Comparison of ENCODE assay signal across 10 cellular contexts in genomic region chr9:130741831-130742449, GRCh38. TPM values are rescaled to one million over a fixed set of nuclear protein-coding genes. Genes with fewer than 3 reads are reported as not detected.
DNase-seq lines count a peak whose midpoint lies in the region; ATAC-seq and TF ChIP-seq lines count a peak whose summit lies in the region.
"Had no signal": no experiment of that assay in that cellular context is flagged by ENCODE, and none has a peak within 500 bp of the region (broad histone marks: within the 10 kb centered on the region; RNA-seq: fewer than 3 reads in every experiment).

No MANE protein-coding gene starts in this region.

- H3K27ac Mint-ChIP-seq in activated T-cell treated with anti-CD3 and anti-CD28 coated beads, Interleukin-2, amount 50 U/mL, for 24 hours, result peak overlapping the region; percentile 40

- 82 to 92% methylated on average over 7 of the region's 7 CpGs for WGBS in body of pancreas, 2 donors

- intact Hi-C loops in body of pancreas (cut with DNase I), result no loop called here

- peak; percentile 96 for ATAC-seq in stimulated activated naive CD8-positive, alpha-beta T cell treated with anti-CD3 and anti-CD28 coated beads, Interleukin-15, Interleukin-2, amounts not matched to agents 100 U/mL and 50 U/mL, for 24 hours
- no peak for ATAC-seq in GM18505 (IDR thresholded peaks at IDR 0.05; ENCODE audit: unreplicated experiment)
- ATAC-seq in GM21381 (IDR thresholded peaks at IDR 0.05; ENCODE audit: unreplicated experiment), result no peak
- ATAC-seq in body of pancreas, result no peak

- H3K27me3 ChIP-seq in body of pancreas, result no peaks in the 10 kb centered on the region

- TF ChIP-seq POLR2A in GM18505 (IDR thresholded peaks at IDR 0.05; ENCODE audit: borderline replicate concordance, extremely low read depth, insufficient read depth, insufficient read length) (no peak), body of pancreas (IDR thresholded peaks at IDR 0.05) (no peak)

- TF ChIP-seq CTCF in body of pancreas (IDR thresholded peaks at IDR 0.05), result no peak

- peaks cover 17% of the 10 kb centered on the region for H3K4me1 ChIP-seq in body of pancreas

- H3K9me3 Mint-ChIP-seq in activated T-cell treated with anti-CD3 and anti-CD28 coated beads, Interleukin-2, amount 50 U/mL, for 24 hours, result no peaks in the 10 kb centered on the region

- H3K4me1 Mint-ChIP-seq in activated T-cell treated with anti-CD3 and anti-CD28 coated beads, Interleukin-2, amount 50 U/mL, for 24 hours (ENCODE audit: low read depth), result peaks cover 13% of the 10 kb centered on the region

- H3K36me3 Mint-ChIP-seq in activated T-cell treated with anti-CD3 and anti-CD28 coated beads, Interleukin-2, amount 50 U/mL, for 24 hours (ENCODE audit: low read depth), result peaks cover 10% of the 10 kb centered on the region

- H3K4me3 Mint-ChIP-seq in activated T-cell treated with anti-CD3 and anti-CD28 coated beads, Interleukin-2, amount 50 U/mL, for 24 hours, result no peak overlapping the region

- no peaks in the 10 kb centered on the region for H3K36me3 ChIP-seq in body of pancreas (replicated peaks in 1 of 2; ENCODE audit: insufficient read depth in 1 of 2, low read depth in 2 of 2)

- no peak overlapping the region for H3K4me3 ChIP-seq in body of pancreas

- no peaks in the 10 kb centered on the region for H3K9me3 ChIP-seq in body of pancreas

- peak overlapping the region; percentile 15 for H3K27ac ChIP-seq in epithelial cell of prostate
- no peak overlapping the region for H3K27ac ChIP-seq in body of pancreas

- DNase-seq in activated T-cell treated with anti-CD3 and anti-CD28 coated beads, Interleukin-2, amount 50 U/mL, for 24 hours, result no peak
- no peak for DNase-seq in activated T-cell treated with anti-CD3 and anti-CD28 coated beads, Interleukin-2, amount 50 U/mL, for 1 hour
- DNase-seq in RKO (ENCODE audit: low spot score) (peak; percentile 96), epithelial cell of prostate (ENCODE audit: low read depth, low spot score) (peak; percentile 22), body of pancreas (no peak)
- DNase-seq in stimulated activated naive CD8-positive, alpha-beta T cell treated with anti-CD3 and anti-CD28 coated beads, Interleukin-15, Interleukin-2, amounts not matched to agents 100 U/mL and 50 U/mL, for 24 hours, result peak; percentile 43
- DNase-seq: caudate nucleus, KBM-7 had no signal

- no peaks in the 10 kb centered on the region for H3K27me3 Mint-ChIP-seq in activated T-cell treated with anti-CD3 and anti-CD28 coated beads, Interleukin-2, amount 50 U/mL, for 24 hours

RNA-seq across cellular contexts. Expression of gene EXOSC2, which starts 48.4 kb away (rescaled TPM):
- 10 to 100 TPM; 12.2 to 17.1 TPM for total RNA-seq in body of pancreas

Comparison
In these comparisons a context has a peak if more than half of its experiments do, and no peak if none do; other contexts are left out.
1. DNase-seq: peak in RKO (single experiment), epithelial cell of prostate (single experiment) and stimulated activated naive CD8-positive, alpha-beta T cell treated with anti-CD3 and anti-CD28 coated beads, Interleukin-15, Interleukin-2, amounts not matched to agents 100 U/mL and 50 U/mL, for 24 hours (single experiment); none in activated T-cell treated with anti-CD3 and anti-CD28 coated beads, Interleukin-2, amount 50 U/mL, for 24 hours (single experiment), activated T-cell treated with anti-CD3 and anti-CD28 coated beads, Interleukin-2, amount 50 U/mL, for 1 hour (single experiment) and body of pancreas (0 of 4).